Comparison of ENCODE assay signal across 1 cellular context in the genomic region with DNA sequence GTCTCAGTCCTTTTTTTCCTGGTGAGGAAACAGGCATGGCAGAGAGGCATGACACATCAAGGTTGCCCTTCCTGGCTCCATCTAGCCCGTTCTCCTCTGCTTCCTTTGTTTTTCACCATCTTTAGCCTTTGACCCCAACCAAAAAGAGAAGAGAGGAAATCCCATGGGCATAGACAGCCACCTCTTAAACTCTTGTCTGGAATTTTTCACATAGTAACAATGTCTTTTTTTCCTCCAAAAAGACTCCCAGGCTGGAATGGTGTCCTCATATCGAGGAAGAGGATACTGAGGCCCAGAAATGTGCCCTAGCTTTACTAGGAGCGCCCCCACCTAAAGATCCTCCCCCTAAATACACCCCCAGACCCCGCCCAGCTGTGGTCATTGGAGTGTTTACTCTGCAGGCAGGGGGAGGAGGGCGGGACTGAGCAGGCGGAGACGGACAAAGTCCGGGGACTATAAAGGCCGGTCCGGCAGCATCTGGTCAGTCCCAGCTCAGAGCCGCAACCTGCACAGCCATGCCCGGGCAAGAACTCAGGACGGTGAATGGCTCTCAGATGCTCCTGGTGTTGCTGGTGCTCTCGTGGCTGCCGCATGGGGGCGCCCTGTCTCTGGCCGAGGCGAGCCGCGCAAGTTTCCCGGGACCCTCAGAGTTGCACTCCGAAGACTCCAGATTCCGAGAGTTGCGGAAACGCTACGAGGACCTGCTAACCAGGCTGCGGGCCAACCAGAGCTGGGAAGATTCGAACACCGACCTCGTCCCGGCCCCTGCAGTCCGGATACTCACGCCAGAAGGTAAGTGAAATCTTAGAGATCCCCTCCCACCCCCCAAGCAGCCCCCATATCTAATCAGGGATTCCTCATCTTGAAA.
TF ChIP-seq lines count a peak whose summit lies in the region.

A gene with protein sequence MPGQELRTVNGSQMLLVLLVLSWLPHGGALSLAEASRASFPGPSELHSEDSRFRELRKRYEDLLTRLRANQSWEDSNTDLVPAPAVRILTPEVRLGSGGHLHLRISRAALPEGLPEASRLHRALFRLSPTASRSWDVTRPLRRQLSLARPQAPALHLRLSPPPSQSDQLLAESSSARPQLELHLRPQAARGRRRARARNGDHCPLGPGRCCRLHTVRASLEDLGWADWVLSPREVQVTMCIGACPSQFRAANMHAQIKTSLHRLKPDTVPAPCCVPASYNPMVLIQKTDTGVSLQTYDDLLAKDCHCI (plus strand): TSS at position 484 of the 868 bp plus-strand sequence. CDS start 32 bp downstream, at position 516.

TF ChIP-seq in HepG2, 621 proteins besides CTCF, POLR2A, EP300 and RAD21 (continued from another document and continues in another):
- peak; percentile 73 for TF ChIP-seq MAX (IDR thresholded peaks at IDR 0.05)
- no peak for TF ChIP-seq THYN1 (CRISPR knock-in tag; IDR thresholded peaks at IDR 0.05; ENCODE audit: borderline replicate concordance, low read depth)
- TF ChIP-seq KDM2A (CRISPR knock-in tag; IDR thresholded peaks at IDR 0.05; ENCODE audit: borderline replicate concordance, low read depth): peak; percentile 93
- no peak; the same call in 1 of the 2 replicates for TF ChIP-seq ZSCAN30 (CRISPR knock-in tag; IDR thresholded peaks at IDR 0.05)
- peak; percentile 23 for TF ChIP-seq RBM22 (optimal IDR thresholded peaks at IDR 0.05; ENCODE audit: low read length)
- peak; percentile 86 for TF ChIP-seq SRSF1 (optimal IDR thresholded peaks at IDR 0.05; ENCODE audit: low read depth, low read length)
- TF ChIP-seq ZNF124 (CRISPR knock-in tag; IDR thresholded peaks at IDR 0.05): peak; percentile 89
- no peak for TF ChIP-seq SMARCC2 (IDR thresholded peaks at IDR 0.05)
- TF ChIP-seq, protein P1, sequence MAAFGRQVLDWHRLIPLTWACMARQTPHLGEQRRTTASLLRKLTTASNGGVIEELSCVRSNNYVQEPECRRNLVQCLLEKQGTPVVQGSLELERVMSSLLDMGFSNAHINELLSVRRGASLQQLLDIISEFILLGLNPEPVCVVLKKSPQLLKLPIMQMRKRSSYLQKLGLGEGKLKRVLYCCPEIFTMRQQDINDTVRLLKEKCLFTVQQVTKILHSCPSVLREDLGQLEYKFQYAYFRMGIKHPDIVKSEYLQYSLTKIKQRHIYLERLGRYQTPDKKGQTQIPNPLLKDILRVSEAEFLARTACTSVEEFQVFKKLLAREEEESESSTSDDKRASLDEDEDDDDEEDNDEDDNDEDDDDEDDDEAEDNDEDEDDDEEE (CRISPR knock-in tag; IDR thresholded peaks at IDR 0.05): peak; percentile 74; the same call in 1 of the 2 replicates
- TF ChIP-seq, protein P2, sequence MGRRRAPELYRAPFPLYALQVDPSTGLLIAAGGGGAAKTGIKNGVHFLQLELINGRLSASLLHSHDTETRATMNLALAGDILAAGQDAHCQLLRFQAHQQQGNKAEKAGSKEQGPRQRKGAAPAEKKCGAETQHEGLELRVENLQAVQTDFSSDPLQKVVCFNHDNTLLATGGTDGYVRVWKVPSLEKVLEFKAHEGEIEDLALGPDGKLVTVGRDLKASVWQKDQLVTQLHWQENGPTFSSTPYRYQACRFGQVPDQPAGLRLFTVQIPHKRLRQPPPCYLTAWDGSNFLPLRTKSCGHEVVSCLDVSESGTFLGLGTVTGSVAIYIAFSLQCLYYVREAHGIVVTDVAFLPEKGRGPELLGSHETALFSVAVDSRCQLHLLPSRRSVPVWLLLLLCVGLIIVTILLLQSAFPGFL (CRISPR knock-in tag; IDR thresholded peaks at IDR 0.05): peak; percentile 87; the same call in 1 of the 2 replicates
- TF ChIP-seq LBX2 (CRISPR knock-in tag; IDR thresholded peaks at IDR 0.05; ENCODE audit: borderline replicate concordance): no peak
- peak; percentile 97 for TF ChIP-seq FOXC1 (CRISPR knock-in tag; IDR thresholded peaks at IDR 0.05; ENCODE audit: borderline replicate concordance)
- no peak for TF ChIP-seq ZNF282 (IDR thresholded peaks at IDR 0.05; ENCODE audit: partially characterized antibody)
- peak; percentile 79 for TF ChIP-seq ZNF335 (CRISPR knock-in tag; IDR thresholded peaks at IDR 0.05)
- no peak for TF ChIP-seq AHR (CRISPR knock-in tag; IDR thresholded peaks at IDR 0.05)
- TF ChIP-seq ZC3H4 (CRISPR knock-in tag; IDR thresholded peaks at IDR 0.05; ENCODE audit: borderline replicate concordance): peak; percentile 89; the same call in 1 of the 2 replicates
- peak; percentile 70; the same call in 1 of the 2 replicates for TF ChIP-seq ZNF512 (CRISPR knock-in tag; IDR thresholded peaks at IDR 0.05)
- TF ChIP-seq BHLHE40 (IDR thresholded peaks at IDR 0.05; ENCODE audit: low read length): peak; percentile 72
- TF ChIP-seq, protein P3, sequence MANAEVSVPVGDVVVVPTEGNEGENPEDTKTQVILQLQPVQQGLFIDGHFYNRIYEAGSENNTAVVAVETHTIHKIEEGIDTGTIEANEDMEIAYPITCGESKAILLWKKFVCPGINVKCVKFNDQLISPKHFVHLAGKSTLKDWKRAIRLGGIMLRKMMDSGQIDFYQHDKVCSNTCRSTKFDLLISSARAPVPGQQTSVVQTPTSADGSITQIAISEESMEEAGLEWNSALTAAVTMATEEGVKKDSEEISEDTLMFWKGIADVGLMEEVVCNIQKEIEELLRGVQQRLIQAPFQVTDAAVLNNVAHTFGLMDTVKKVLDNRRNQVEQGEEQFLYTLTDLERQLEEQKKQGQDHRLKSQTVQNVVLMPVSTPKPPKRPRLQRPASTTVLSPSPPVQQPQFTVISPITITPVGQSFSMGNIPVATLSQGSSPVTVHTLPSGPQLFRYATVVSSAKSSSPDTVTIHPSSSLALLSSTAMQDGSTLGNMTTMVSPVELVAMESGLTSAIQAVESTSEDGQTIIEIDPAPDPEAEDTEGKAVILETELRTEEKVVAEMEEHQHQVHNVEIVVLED (CRISPR knock-in tag; IDR thresholded peaks at IDR 0.05; ENCODE audit: borderline replicate concordance): peak; percentile 38; the same call in 1 of the 2 replicates
- TF ChIP-seq HOXA9 (CRISPR knock-in tag; IDR thresholded peaks at IDR 0.05; ENCODE audit: borderline replicate concordance): no peak
- TF ChIP-seq ZZZ3 (CRISPR knock-in tag; IDR thresholded peaks at IDR 0.05; ENCODE audit: borderline replicate concordance): peak; percentile 87
- TF ChIP-seq, protein P4, sequence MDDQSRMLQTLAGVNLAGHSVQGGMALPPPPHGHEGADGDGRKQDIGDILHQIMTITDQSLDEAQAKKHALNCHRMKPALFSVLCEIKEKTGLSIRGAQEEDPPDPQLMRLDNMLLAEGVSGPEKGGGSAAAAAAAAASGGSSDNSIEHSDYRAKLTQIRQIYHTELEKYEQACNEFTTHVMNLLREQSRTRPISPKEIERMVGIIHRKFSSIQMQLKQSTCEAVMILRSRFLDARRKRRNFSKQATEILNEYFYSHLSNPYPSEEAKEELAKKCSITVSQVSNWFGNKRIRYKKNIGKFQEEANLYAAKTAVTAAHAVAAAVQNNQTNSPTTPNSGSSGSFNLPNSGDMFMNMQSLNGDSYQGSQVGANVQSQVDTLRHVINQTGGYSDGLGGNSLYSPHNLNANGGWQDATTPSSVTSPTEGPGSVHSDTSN (CRISPR knock-in tag; IDR thresholded peaks at IDR 0.05; ENCODE audit: borderline replicate concordance): peak; percentile 86; the same call in 1 of the 2 replicates
- TF ChIP-seq TBL1XR1 (IDR thresholded peaks at IDR 0.05; ENCODE audit: borderline replicate concordance, low read length, partially characterized antibody): peak; percentile 85
- peak; percentile 100 for TF ChIP-seq U2AF1 (optimal IDR thresholded peaks at IDR 0.05; ENCODE audit: low read depth, low read length)
- 0 out of 2 replicates have a peak, but pooled peaks have one; percentile 71 for TF ChIP-seq ZNF354B (CRISPR knock-in tag; IDR thresholded peaks at IDR 0.05)
- 0 out of 2 replicates have a peak, but pooled peaks have one; percentile 1 for TF ChIP-seq ZNF576 (CRISPR knock-in tag; IDR thresholded peaks at IDR 0.05)
- TF ChIP-seq SETDB1 (CRISPR knock-in tag; IDR thresholded peaks at IDR 0.05; ENCODE audit: borderline replicate concordance): no peak
- TF ChIP-seq ZNF503 (CRISPR knock-in tag; IDR thresholded peaks at IDR 0.05): peak; percentile 96
- TF ChIP-seq LCORL (IDR thresholded peaks at IDR 0.05): peak; percentile 65
- peak; percentile 95 for TF ChIP-seq LCORL (CRISPR knock-in tag; IDR thresholded peaks at IDR 0.05)
- TF ChIP-seq JUNB (CRISPR knock-in tag; IDR thresholded peaks at IDR 0.05; ENCODE audit: borderline replicate concordance): 0 out of 2 replicates have a peak, but pooled peaks have one; percentile 55
- peak; percentile 89 for TF ChIP-seq IRF2 (CRISPR knock-in tag; IDR thresholded peaks at IDR 0.05)
- TF ChIP-seq ATF7 (IDR thresholded peaks at IDR 0.05): no peak
- TF ChIP-seq ATF7 (CRISPR knock-in tag; IDR thresholded peaks at IDR 0.05): peak; percentile 73; the same call in 1 of the 2 replicates
- TF ChIP-seq ZNF781 (CRISPR knock-in tag; IDR thresholded peaks at IDR 0.05; ENCODE audit: borderline replicate concordance, not compliant biosample characterization): no peak
- no peak for TF ChIP-seq ARHGAP35 (CRISPR knock-in tag; IDR thresholded peaks at IDR 0.05; ENCODE audit: borderline replicate concordance)
- peak; percentile 74 for TF ChIP-seq ZFY (CRISPR knock-in tag; IDR thresholded peaks at IDR 0.05)
- TF ChIP-seq, protein P5, sequence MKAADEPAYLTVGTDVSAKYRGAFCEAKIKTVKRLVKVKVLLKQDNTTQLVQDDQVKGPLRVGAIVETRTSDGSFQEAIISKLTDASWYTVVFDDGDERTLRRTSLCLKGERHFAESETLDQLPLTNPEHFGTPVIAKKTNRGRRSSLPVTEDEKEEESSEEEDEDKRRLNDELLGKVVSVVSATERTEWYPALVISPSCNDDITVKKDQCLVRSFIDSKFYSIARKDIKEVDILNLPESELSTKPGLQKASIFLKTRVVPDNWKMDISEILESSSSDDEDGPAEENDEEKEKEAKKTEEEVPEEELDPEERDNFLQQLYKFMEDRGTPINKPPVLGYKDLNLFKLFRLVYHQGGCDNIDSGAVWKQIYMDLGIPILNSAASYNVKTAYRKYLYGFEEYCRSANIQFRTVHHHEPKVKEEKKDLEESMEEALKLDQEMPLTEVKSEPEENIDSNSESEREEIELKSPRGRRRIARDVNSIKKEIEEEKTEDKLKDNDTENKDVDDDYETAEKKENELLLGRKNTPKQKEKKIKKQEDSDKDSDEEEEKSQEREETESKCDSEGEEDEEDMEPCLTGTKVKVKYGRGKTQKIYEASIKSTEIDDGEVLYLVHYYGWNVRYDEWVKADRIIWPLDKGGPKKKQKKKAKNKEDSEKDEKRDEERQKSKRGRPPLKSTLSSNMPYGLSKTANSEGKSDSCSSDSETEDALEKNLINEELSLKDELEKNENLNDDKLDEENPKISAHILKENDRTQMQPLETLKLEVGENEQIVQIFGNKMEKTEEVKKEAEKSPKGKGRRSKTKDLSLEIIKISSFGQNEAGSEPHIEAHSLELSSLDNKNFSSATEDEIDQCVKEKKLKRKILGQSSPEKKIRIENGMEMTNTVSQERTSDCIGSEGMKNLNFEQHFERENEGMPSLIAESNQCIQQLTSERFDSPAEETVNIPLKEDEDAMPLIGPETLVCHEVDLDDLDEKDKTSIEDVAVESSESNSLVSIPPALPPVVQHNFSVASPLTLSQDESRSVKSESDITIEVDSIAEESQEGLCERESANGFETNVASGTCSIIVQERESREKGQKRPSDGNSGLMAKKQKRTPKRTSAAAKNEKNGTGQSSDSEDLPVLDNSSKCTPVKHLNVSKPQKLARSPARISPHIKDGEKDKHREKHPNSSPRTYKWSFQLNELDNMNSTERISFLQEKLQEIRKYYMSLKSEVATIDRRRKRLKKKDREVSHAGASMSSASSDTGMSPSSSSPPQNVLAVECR (CRISPR knock-in tag; IDR thresholded peaks at IDR 0.05; ENCODE audit: borderline replicate concordance): peak; percentile 84
- TF ChIP-seq SRSF9 (IDR thresholded peaks at IDR 0.05; ENCODE audit: borderline replicate concordance, insufficient read depth, low read depth, low read length, poor library complexity, severe bottlenecking): no peak
